In the genomic region with DNA sequence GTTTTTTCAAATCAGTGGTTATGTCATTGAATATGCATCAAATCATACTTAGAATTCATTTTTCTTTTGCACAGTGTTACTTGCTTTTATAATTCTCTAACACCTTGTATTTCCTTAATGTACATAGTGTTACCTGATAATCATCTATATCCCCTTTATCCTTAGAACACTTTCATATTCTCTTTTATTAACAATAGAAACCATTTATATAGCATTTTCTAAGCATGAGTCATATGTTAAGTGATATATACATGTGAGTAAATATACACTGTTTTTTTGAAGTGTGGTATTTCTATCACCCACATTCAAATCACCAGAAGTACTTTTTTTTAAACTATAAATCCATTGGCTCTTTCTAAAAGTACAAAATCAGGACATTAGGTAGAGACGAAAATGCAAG, we compare ENCODE assay signal across 20 cellular contexts. TPM values are rescaled to one million over a fixed set of nuclear protein-coding genes. Genes with fewer than 3 reads are reported as not detected.
DNase-seq lines count a peak whose midpoint lies in the region; TF ChIP-seq lines count a peak whose summit lies in the region.
"Had no signal": no experiment of that assay in that cellular context is flagged by ENCODE, and none has a peak within 500 bp of the region (broad histone marks: within the 10 kb centered on the region; RNA-seq: fewer than 3 reads in every experiment).

No MANE protein-coding gene starts in this region.

- TF ChIP-seq CTCF in SU-DHL-6 (IDR thresholded peaks at IDR 0.05; ENCODE audit: insufficient read depth, low read length, poor library complexity, severe bottlenecking) (no peak), osteocyte (IDR thresholded peaks at IDR 0.05) (no peak)

- H3K27ac Mint-ChIP-seq in osteocyte (ENCODE audit: unreplicated experiment): peak overlapping the region; percentile 27
- H3K27ac Mint-ChIP-seq: B cell; CD4-positive, CD25-positive, alpha-beta regulatory T cell; CD8-positive, alpha-beta T cell; HFFc6 had no signal

- H3K4me2 ChIP-seq in SU-DHL-6 (ENCODE audit: low read depth, low read length, poor library complexity, severe bottlenecking): no peak overlapping the region
- H3K4me2 ChIP-seq: BLaER1 had no signal

- TF ChIP-seq EP300 in Ishikawa (IDR thresholded peaks at IDR 0.05; ENCODE audit: borderline replicate concordance): no peak

- no peak overlapping the region for H3K4me3 ChIP-seq in SU-DHL-6 (ENCODE audit: insufficient read depth, low read length, poor library complexity, severe bottlenecking)
- H3K4me3 ChIP-seq: BLaER1, GM23248 had no signal

- H3K27me3 ChIP-seq in SU-DHL-6 (ENCODE audit: low read length): no peaks in the 10 kb centered on the region
- H3K27me3 ChIP-seq: BLaER1 had no signal

- H3F3A ChIP-seq in SU-DHL-6 (ENCODE audit: insufficient read depth): no peaks in the 10 kb centered on the region

- H3K9me3 ChIP-seq in SU-DHL-6 (ENCODE audit: insufficient read depth, low read length): no peaks in the 10 kb centered on the region
- H3K9me3 ChIP-seq: BLaER1 had no signal

- H3K36me3 ChIP-seq in SU-DHL-6 (ENCODE audit: low read length): no peaks in the 10 kb centered on the region
- H3K36me3 ChIP-seq: BLaER1 had no signal

- H3K27ac ChIP-seq in SU-DHL-6 (ENCODE audit: low read depth, low read length): no peak overlapping the region
- H3K27ac ChIP-seq: 22Rv1, BLaER1, C4-2B, GM23248 had no signal

- peaks cover 79% of the 10 kb centered on the region for H3K4me1 Mint-ChIP-seq in osteocyte (ENCODE audit: unreplicated experiment)
- H3K4me1 Mint-ChIP-seq: B cell; CD4-positive, CD25-positive, alpha-beta regulatory T cell had no signal

- H3K9me2 ChIP-seq in SU-DHL-6 (replicated peaks; ENCODE audit: insufficient read depth, low read length): no peaks in the 10 kb centered on the region

- H3K9ac ChIP-seq in SU-DHL-6 (ENCODE audit: low read length): no peak overlapping the region
- H3K9ac ChIP-seq: BLaER1, GM23248 had no signal

- peaks cover 7% of the 10 kb centered on the region for H3K36me3 Mint-ChIP-seq in osteocyte (ENCODE audit: unreplicated experiment)
- H3K36me3 Mint-ChIP-seq: CD4-positive, CD25-positive, alpha-beta regulatory T cell; CD8-positive, alpha-beta T cell had no signal

- H4K20me1 ChIP-seq in SU-DHL-6 (ENCODE audit: low read depth, low read length): no peaks in the 10 kb centered on the region
- H4K20me1 ChIP-seq: BLaER1 had no signal

- no peaks in the 10 kb centered on the region for H3K9me3 Mint-ChIP-seq in osteocyte (ENCODE audit: unreplicated experiment)
- H3K9me3 Mint-ChIP-seq: H9, HFFc6 had no signal

- DNase-seq in DMS53 (lab: John Stamatoyannopoulos, UW) (peak; percentile 32), DMS53 treated with DMSO at 0.1 percent for 48 hours (lab: John Stamatoyannopoulos, UW; ENCODE audit: unreplicated experiment) (no peak), osteocyte (ENCODE audit: extremely low spot score, unreplicated experiment) (no peak), nucleus accumbens (lab: John Stamatoyannopoulos, UW) (no peak), cerebellum (ENCODE audit: low spot score) (no peak), HEK293T (ENCODE audit: extremely low spot score) (no peak)
- DNase-seq: CD4-positive, CD25-positive, alpha-beta regulatory T cell; CD8-positive, alpha-beta T cell; DMS 273 treated with DMSO at 0.1 percent for 48 hours; EL; GF-D8; GM23248; H9; HFFc6 had no signal

- POLR2A ChIA-PET in HEK293T (lab: Yijun Ruan, JAX): no interaction called here

- H2AFZ ChIP-seq in SU-DHL-6 (ENCODE audit: low read depth, low read length, severe bottlenecking): peak overlapping the region; percentile 19
- H2AFZ ChIP-seq: GM23248 had no signal

- no peak overlapping the region for H3K4me3 Mint-ChIP-seq in osteocyte (ENCODE audit: unreplicated experiment)
- H3K4me3 Mint-ChIP-seq: B cell; CD4-positive, CD25-positive, alpha-beta regulatory T cell; CD8-positive, alpha-beta T cell; H9; HFFc6 had no signal

- no peaks in the 10 kb centered on the region for H3K79me2 ChIP-seq in SU-DHL-6 (ENCODE audit: insufficient read depth, low read length)

- CTCF ChIA-PET in HEK293T (lab: Yijun Ruan, JAX): no interaction called here

- no peaks in the 10 kb centered on the region for H3K27me3 Mint-ChIP-seq in osteocyte (ENCODE audit: unreplicated experiment)
- H3K27me3 Mint-ChIP-seq: B cell; CD4-positive, CD25-positive, alpha-beta regulatory T cell had no signal

- no peak for TF ChIP-seq RAD21 in Ishikawa (IDR thresholded peaks at IDR 0.05; ENCODE audit: low read depth)

TF ChIP-seq in Ishikawa, 13 proteins besides CTCF, POLR2A, EP300 and RAD21 (continues in another document):
- TF ChIP-seq, protein P1, sequence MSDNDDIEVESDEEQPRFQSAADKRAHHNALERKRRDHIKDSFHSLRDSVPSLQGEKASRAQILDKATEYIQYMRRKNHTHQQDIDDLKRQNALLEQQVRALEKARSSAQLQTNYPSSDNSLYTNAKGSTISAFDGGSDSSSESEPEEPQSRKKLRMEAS (IDR thresholded peaks at IDR 0.05): no peak
- TF ChIP-seq ZBTB7A (IDR thresholded peaks at IDR 0.05; ENCODE audit: low read depth) (no peak), REST (IDR thresholded peaks at IDR 0.05; ENCODE audit: low read depth) (no peak), TEAD4 (IDR thresholded peaks at IDR 0.05) (peak; percentile 41; the same call in 1 of the 2 replicates)
- TF ChIP-seq, protein P2, sequence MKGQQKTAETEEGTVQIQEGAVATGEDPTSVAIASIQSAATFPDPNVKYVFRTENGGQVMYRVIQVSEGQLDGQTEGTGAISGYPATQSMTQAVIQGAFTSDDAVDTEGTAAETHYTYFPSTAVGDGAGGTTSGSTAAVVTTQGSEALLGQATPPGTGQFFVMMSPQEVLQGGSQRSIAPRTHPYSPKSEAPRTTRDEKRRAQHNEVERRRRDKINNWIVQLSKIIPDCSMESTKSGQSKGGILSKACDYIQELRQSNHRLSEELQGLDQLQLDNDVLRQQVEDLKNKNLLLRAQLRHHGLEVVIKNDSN (IDR thresholded peaks at IDR 0.05): no peak

TF ChIP-seq in HEK293T, 16 proteins besides CTCF, POLR2A, EP300 and RAD21:
- TF ChIP-seq ARNT (IDR thresholded peaks at IDR 0.05): no peak
- no peak for TF ChIP-seq L3MBTL2 (conservative IDR thresholded peaks at IDR 0.05)
- no peak for TF ChIP-seq ZNF384 (IDR thresholded peaks at IDR 0.05)
- TF ChIP-seq ELF4 (IDR thresholded peaks at IDR 0.05): no peak
- TF ChIP-seq LEF1 (IDR thresholded peaks at IDR 0.05; ENCODE audit: borderline replicate concordance): no peak
- no peak for TF ChIP-seq TARDBP (IDR thresholded peaks at IDR 0.05)
- TF ChIP-seq HDGF (IDR thresholded peaks at IDR 0.05; ENCODE audit: borderline replicate concordance): no peak

RNA-seq across cellular contexts. Expression of gene EPHA5, which starts 15.3 kb away (rescaled TPM):
- 137 and 149 TPM in 2 replicates for total RNA-seq in osteocyte
- total RNA-seq in cerebellum: 93.4 TPM
- total RNA-seq: B cell; CD4-positive, CD25-positive, alpha-beta regulatory T cell; CD8-positive, alpha-beta T cell; GM23248; H9; HFFc6 had no signal
